9 cellular contexts compared by ENCODE assay signal in genomic region chr2:187658952-187659525, GRCh38.
DNase-seq lines count a peak whose midpoint lies in the region; ATAC-seq and TF ChIP-seq lines count a peak whose summit lies in the region.
"Had no signal": no experiment of that assay in that cellular context is flagged by ENCODE, and none has a peak within 500 bp of the region (broad histone marks: within the 10 kb centered on the region; RNA-seq: fewer than 3 reads in every experiment).

No MANE protein-coding gene starts in this region.

- intact Hi-C loops in right cardiac atrium (cut with DNase I) (no loop called here), heart right ventricle (cut with DNase I) (no loop called here)

- ATAC-seq in right cardiac atrium (peak; percentile 38 to 46), heart right ventricle (no peak), GM21390 (IDR thresholded peaks at IDR 0.05; ENCODE audit: unreplicated experiment) (no peak)
- no peak for ATAC-seq in activated CD8-positive, alpha-beta memory T cell treated with anti-CD3 and anti-CD28 coated beads, Interleukin-2, amount 10 ng/mL, durations not matched to agents 7 days and 5 days

- H3K36me3 Mint-ChIP-seq in activated CD8-positive, alpha-beta memory T cell treated with anti-CD3 and anti-CD28 coated beads, Interleukin-2, amount 10 ng/mL, durations not matched to agents 7 days and 5 days: no peaks in the 10 kb centered on the region
- H3K36me3 Mint-ChIP-seq: CD4-positive, CD25-positive, alpha-beta regulatory T cell had no signal

- no peaks in the 10 kb centered on the region for H3K4me1 Mint-ChIP-seq in activated CD8-positive, alpha-beta memory T cell treated with anti-CD3 and anti-CD28 coated beads, Interleukin-2, amount 10 ng/mL, durations not matched to agents 7 days and 5 days
- H3K4me1 Mint-ChIP-seq: CD4-positive, CD25-positive, alpha-beta regulatory T cell had no signal

- H4K20me1 ChIP-seq in fibroblast of lung (ENCODE audit: control insufficient read depth, extremely low read depth, insufficient read depth, low read length): no peaks in the 10 kb centered on the region

- H3K9me3 ChIP-seq in right cardiac atrium (ENCODE audit: control insufficient read depth, low read length) (no peaks in the 10 kb centered on the region), heart right ventricle (no peaks in the 10 kb centered on the region), fibroblast of lung (ENCODE audit: control insufficient read depth, insufficient read depth, low read depth, low read length) (no peaks in the 10 kb centered on the region)

- H3K4me2 ChIP-seq in fibroblast of lung (ENCODE audit: extremely low read depth, insufficient read depth, low read length): no peak overlapping the region

- no peak overlapping the region for H3K9ac ChIP-seq in fibroblast of lung (ENCODE audit: insufficient read depth, low read length)

- H3K27ac ChIP-seq in right cardiac atrium (ENCODE audit: low read length): no peak overlapping the region
- H3K27ac ChIP-seq in heart right ventricle: no peak overlapping the region
- no peak overlapping the region for H3K27ac ChIP-seq in fibroblast of lung (ENCODE audit: insufficient read depth, low read length)

- H3K36me3 ChIP-seq in heart right ventricle (no peaks in the 10 kb centered on the region), fibroblast of lung (ENCODE audit: control insufficient read depth, insufficient read depth, low read length) (no peaks in the 10 kb centered on the region)

- H3K4me3 ChIP-seq in right cardiac atrium (ENCODE audit: low read length) (no peak overlapping the region), heart right ventricle (no peak overlapping the region), fibroblast of lung (replicated peaks in 1 of 4; ENCODE audit: control extremely low read depth in 1 of 4, insufficient read depth in 1 of 4, low read depth in 3 of 4, low read length in 4 of 4) (no peak overlapping the region)

- no peak overlapping the region for H2AFZ ChIP-seq in fibroblast of lung (ENCODE audit: low read length)

- DNase-seq in right cardiac atrium (no peak), heart right ventricle (no peak), NCI-H748 treated with DMSO at 0.1 percent for 48 hours (lab: John Stamatoyannopoulos, UW) (peak; percentile 2), fibroblast of lung (ENCODE audit: low read depth in 2 of 2) (peak; percentile 33 to 51), NCI-H774 (lab: John Stamatoyannopoulos, UW) (no peak)
- DNase-seq in activated CD8-positive, alpha-beta memory T cell treated with anti-CD3 and anti-CD28 coated beads, Interleukin-2, amount 10 ng/mL, durations not matched to agents 7 days and 5 days: no peak
- no peak for DNase-seq in activated CD4-positive, CD25-positive, alpha-beta regulatory T cell treated with anti-CD3 and anti-CD28 coated beads, Interleukin-2, amount 50 U/mL, for 72 hours
- DNase-seq: CD4-positive, CD25-positive, alpha-beta regulatory T cell had no signal

- WGBS in right cardiac atrium: 31% methylated on average over 5 of the region's 5 CpGs
- 23 to 26% methylated on average over 5 of the region's 5 CpGs for WGBS in heart right ventricle, 2 donors

- H3K4me1 ChIP-seq in right cardiac atrium (ENCODE audit: control insufficient read depth, insufficient read depth, low read length) (no peaks in the 10 kb centered on the region), heart right ventricle (peaks cover 0 to 4% (median 0%) of the 10 kb centered on the region in 9 donors), fibroblast of lung (ENCODE audit: control insufficient read depth, extremely low read depth, insufficient read depth, low read length) (no peaks in the 10 kb centered on the region)

- CTCF ChIA-PET in activated CD8-positive, alpha-beta memory T cell treated with anti-CD3 and anti-CD28 coated beads, Interleukin-2, amount 10 ng/mL, durations not matched to agents 7 days and 5 days (lab: Charles Lee): no interaction called here

- no peaks in the 10 kb centered on the region for H3K79me2 ChIP-seq in fibroblast of lung (ENCODE audit: control insufficient read depth, insufficient read depth, low read length)

- H3K27me3 ChIP-seq in right cardiac atrium (ENCODE audit: control insufficient read depth, insufficient read depth) (no peaks in the 10 kb centered on the region), heart right ventricle (peaks cover 0 to 3% (median 0%) of the 10 kb centered on the region in 7 donors), fibroblast of lung (ENCODE audit: control insufficient read depth, insufficient read depth, low read length) (no peaks in the 10 kb centered on the region)

- H3K4me3 Mint-ChIP-seq in activated CD8-positive, alpha-beta memory T cell treated with anti-CD3 and anti-CD28 coated beads, Interleukin-2, amount 10 ng/mL, durations not matched to agents 7 days and 5 days: no peak overlapping the region
- H3K4me3 Mint-ChIP-seq: CD4-positive, CD25-positive, alpha-beta regulatory T cell had no signal

- H3K9me3 Mint-ChIP-seq in activated CD8-positive, alpha-beta memory T cell treated with anti-CD3 and anti-CD28 coated beads, Interleukin-2, amount 10 ng/mL, durations not matched to agents 7 days and 5 days (ENCODE audit: low read depth): no peaks in the 10 kb centered on the region

- H3K27ac Mint-ChIP-seq in activated CD8-positive, alpha-beta memory T cell treated with anti-CD3 and anti-CD28 coated beads, Interleukin-2, amount 10 ng/mL, durations not matched to agents 7 days and 5 days: no peak overlapping the region
- H3K27ac Mint-ChIP-seq: CD4-positive, CD25-positive, alpha-beta regulatory T cell had no signal

- TF ChIP-seq CTCF in heart right ventricle (IDR thresholded peaks at IDR 0.05) (peak in 2 of 9 donors; percentile 10 to 31), fibroblast of lung (conservative IDR thresholded peaks at IDR 0.05 in 1 of 2, IDR thresholded peaks at IDR 0.05 in 1 of 2; ENCODE audit: low read depth in 1 of 2, low read length in 2 of 2) (peak; percentile 44 to 64)

- no peaks in the 10 kb centered on the region for H3K27me3 Mint-ChIP-seq in activated CD8-positive, alpha-beta memory T cell treated with anti-CD3 and anti-CD28 coated beads, Interleukin-2, amount 10 ng/mL, durations not matched to agents 7 days and 5 days
- H3K27me3 Mint-ChIP-seq: CD4-positive, CD25-positive, alpha-beta regulatory T cell had no signal

Comparison
In these comparisons a context has a peak if more than half of its experiments do, and no peak if none do; other contexts are left out.
1. ATAC-seq: peak in right cardiac atrium (2 of 2); none in heart right ventricle (0 of 8), activated CD8-positive, alpha-beta memory T cell treated with anti-CD3 and anti-CD28 coated beads, Interleukin-2, amount 10 ng/mL, durations not matched to agents 7 days and 5 days (single experiment) and GM21390 (single experiment).
2. DNase-seq: peak in NCI-H748 treated with DMSO at 0.1 percent for 48 hours (single experiment) and fibroblast of lung (2 of 2); none in right cardiac atrium (0 of 3), heart right ventricle (0 of 2), activated CD8-positive, alpha-beta memory T cell treated with anti-CD3 and anti-CD28 coated beads, Interleukin-2, amount 10 ng/mL, durations not matched to agents 7 days and 5 days (single experiment), NCI-H774 (single experiment) and activated CD4-positive, CD25-positive, alpha-beta regulatory T cell treated with anti-CD3 and anti-CD28 coated beads, Interleukin-2, amount 50 U/mL, for 72 hours (single experiment).